In genomic region chr20:36988494-36988966, GRCh38 we compare ENCODE assay signal across 10 cellular contexts. TPM values are rescaled to one million over a fixed set of nuclear protein-coding genes. Genes with fewer than 3 reads are reported as not detected.
A peak's percentile ranks its signal among the peaks of the same experiment; 100 is the strongest.
DNase-seq lines count a peak whose midpoint lies in the region; ATAC-seq and TF ChIP-seq lines count a peak whose summit lies in the region.
"Had no signal": no experiment of that assay in that cellular context is flagged by ENCODE, and none has a peak within 500 bp of the region (broad histone marks: within the 10 kb centered on the region; RNA-seq: fewer than 3 reads in every experiment).

No MANE protein-coding gene starts in this region.

- peaks cover 0 to 6% of the 10 kb centered on the region in 2 donors for H3K9me3 ChIP-seq in CD4-positive, alpha-beta memory T cell (ENCODE audit: control insufficient read depth in 1 of 2, low read length in 2 of 2)
- H3K9me3 ChIP-seq in H9 (ENCODE audit: control insufficient read depth, low read depth, low read length): no peaks in the 10 kb centered on the region
- H3K9me3 ChIP-seq: SJSA1 had no signal

- H2AK5ac ChIP-seq in H9 (ENCODE audit: insufficient read length, low read length): no peak overlapping the region

- no peaks in the 10 kb centered on the region for H3K23me2 ChIP-seq in H9 (ENCODE audit: insufficient read length, low read depth, low read length, poor library complexity, severe bottlenecking)

- H3K27ac Mint-ChIP-seq in CD4-positive, alpha-beta memory T cell: peak overlapping the region; percentile 72 to 96 (median 92)
- H3K27ac Mint-ChIP-seq in H9 (peak overlapping the region in 2 of 3 experiments; percentile 10 to 33; a peak in 1 of 7 replicates), immature natural killer cell (peak overlapping the region; percentile 0 to 69 (median 40))
- H3K27ac Mint-ChIP-seq in activated CD8-positive, alpha-beta T cell treated with anti-CD3 and anti-CD28 coated beads, Interleukin-2, amount 10 ng/mL, durations not matched to agents 7 days and 5 days: peak overlapping the region; percentile 75

- no peak overlapping the region for H2BK15ac ChIP-seq in H9 (ENCODE audit: low read depth, low read length)

- H3K4ac ChIP-seq in H9 (ENCODE audit: low read depth, low read length): no peak overlapping the region

- POLR2A ChIA-PET in CD4-positive, alpha-beta memory T cell (lab: Charles Lee; ENCODE audit: partially characterized antibody): interaction anchor here (0.7 to 2.5 kb wide), 9 partner anchors 10 to 58 kb away, joined by 3 to 8 read pairs (median 4); no protein-coding TSS in a partner anchor
- POLR2A ChIA-PET in activated CD8-positive, alpha-beta T cell treated with anti-CD3 and anti-CD28 coated beads, Interleukin-2, amount 10 ng/mL, durations not matched to agents 7 days and 5 days (lab: Charles Lee): interaction anchor here (0.9 kb wide), 2 partner anchors 19 to 33 kb away, joined by 3 read pairs; no protein-coding TSS in a partner anchor

- H4K5ac ChIP-seq in H9 (ENCODE audit: insufficient read length, low read depth, low read length): no peak overlapping the region

- H3K36me3 ChIP-seq in CD4-positive, alpha-beta memory T cell (ENCODE audit: insufficient read depth, low read length): no peaks in the 10 kb centered on the region
- H3K36me3 ChIP-seq: SJSA1 had no signal

- H2BK12ac ChIP-seq in H9 (ENCODE audit: insufficient read length, low read depth, low read length): no peak overlapping the region

- no peak overlapping the region for H2BK120ac ChIP-seq in H9 (ENCODE audit: low read depth, low read length, poor library complexity, severe bottlenecking)

- H4K8ac ChIP-seq in H9 (replicated peaks; ENCODE audit: insufficient read length, low read depth, low read length): no peak overlapping the region

- H3K27ac ChIP-seq in CD4-positive, alpha-beta memory T cell (ENCODE audit: low read depth, low read length): peak overlapping the region; percentile 7
- H3K27ac ChIP-seq in H9 (ENCODE audit: insufficient read length, low read depth, low read length): no peak overlapping the region
- H3K27ac ChIP-seq: SJSA1 had no signal

- H3K14ac ChIP-seq in H9 (ENCODE audit: insufficient read depth, low read length): no peak overlapping the region

- no peak overlapping the region for H4K91ac ChIP-seq in H9 (ENCODE audit: insufficient read length, low read depth, low read length)

- no peak overlapping the region for H3K9ac ChIP-seq in H9 (ENCODE audit: extremely low read depth, insufficient read length, low read length)

- H4K20me1 ChIP-seq in H9 (ENCODE audit: control insufficient read depth, insufficient read depth, insufficient read length): no peaks in the 10 kb centered on the region

- H3K4me1 ChIP-seq in CD4-positive, alpha-beta memory T cell (ENCODE audit: insufficient read depth, low read length): peaks cover 28% of the 10 kb centered on the region
- H3K4me1 ChIP-seq in H9 (ENCODE audit: insufficient read depth, low read length): no peaks in the 10 kb centered on the region
- H3K4me1 ChIP-seq: SJSA1 had no signal

- H2BK20ac ChIP-seq in H9 (ENCODE audit: low read depth, low read length, poor library complexity, severe bottlenecking): no peak overlapping the region

- H3K9me3 Mint-ChIP-seq in CD4-positive, alpha-beta memory T cell: peaks cover 0 to 24% (median 9%) of the 10 kb centered on the region in 8 donors
- peaks cover 9 to 11% of the 10 kb centered on the region in 2 experiments for H3K9me3 Mint-ChIP-seq in H9
- peaks cover 6% of the 10 kb centered on the region for H3K9me3 Mint-ChIP-seq in activated CD8-positive, alpha-beta T cell treated with anti-CD3 and anti-CD28 coated beads, Interleukin-2, amount 10 ng/mL, durations not matched to agents 7 days and 5 days (ENCODE audit: insufficient read depth)
- peaks cover 0 to 1% (median 0%) of the 10 kb centered on the region in 6 donors for H3K9me3 Mint-ChIP-seq in immature natural killer cell

- H2BK5ac ChIP-seq in H9 (ENCODE audit: insufficient read length, low read length): no peak overlapping the region

- no peak overlapping the region for H3K4me3 ChIP-seq in CD4-positive, alpha-beta memory T cell (ENCODE audit: low read length in 2 of 2)
- H3K4me3 ChIP-seq: SJSA1 had no signal

- intact Hi-C loops in CD4-positive, alpha-beta memory T cell (cut with micrococcal nuclease): loop anchor here (5.0 kb wide), 1 partner anchor 36 kb away; the partner anchor contains the start of gene SAMHD1

- no peak overlapping the region for H3T11ph ChIP-seq in H9 (ENCODE audit: low read length)

- peaks cover 26 to 44% (median 31%) of the 10 kb centered on the region in 4 donors for H3K4me1 Mint-ChIP-seq in CD4-positive, alpha-beta memory T cell
- H3K4me1 Mint-ChIP-seq in H9 (peaks cover 17 to 22% of the 10 kb centered on the region in 2 experiments), immature natural killer cell (peaks cover 17 to 19% of the 10 kb centered on the region in 2 donors)
- peaks cover 37% of the 10 kb centered on the region for H3K4me1 Mint-ChIP-seq in activated CD8-positive, alpha-beta T cell treated with anti-CD3 and anti-CD28 coated beads, Interleukin-2, amount 10 ng/mL, durations not matched to agents 7 days and 5 days (ENCODE audit: low read depth)

- no peak overlapping the region for H3K4me2 ChIP-seq in H9 (ENCODE audit: insufficient read depth, insufficient read length, low read length)

- no peak overlapping the region for H3K56ac ChIP-seq in H9 (ENCODE audit: insufficient read length, low read depth, low read length)

- no peaks in the 10 kb centered on the region for H3K27me3 Mint-ChIP-seq in CD4-positive, alpha-beta memory T cell
- no peaks in the 10 kb centered on the region for H3K27me3 Mint-ChIP-seq in H9 (ENCODE audit: low read depth)
- H3K27me3 Mint-ChIP-seq in activated CD8-positive, alpha-beta T cell treated with anti-CD3 and anti-CD28 coated beads, Interleukin-2, amount 10 ng/mL, durations not matched to agents 7 days and 5 days (ENCODE audit: low read depth): no peaks in the 10 kb centered on the region
- no peaks in the 10 kb centered on the region for H3K27me3 Mint-ChIP-seq in immature natural killer cell (ENCODE audit: low read depth in 3 of 3)

- ATAC-seq in activated CD8-positive, alpha-beta T cell treated with anti-CD3 and anti-CD28 coated beads, Interleukin-2, amount 10 ng/mL, durations not matched to agents 7 days and 5 days: peak; percentile 27
- no peak for ATAC-seq in GM21786 (IDR thresholded peaks at IDR 0.05; ENCODE audit: unreplicated experiment)
- ATAC-seq in HG03175 (IDR thresholded peaks at IDR 0.05; ENCODE audit: unreplicated experiment): no peak

- no peaks in the 10 kb centered on the region for H3K27me3 ChIP-seq in CD4-positive, alpha-beta memory T cell (ENCODE audit: insufficient read depth, low read length)
- no peaks in the 10 kb centered on the region for H3K27me3 ChIP-seq in H9 (ENCODE audit: insufficient read depth, low read length)
- H3K27me3 ChIP-seq: SJSA1 had no signal

- TF ChIP-seq CTCF in H9 (conservative IDR thresholded peaks at IDR 0.05): no peak

- no CpG with 5 or more reads among the region's 3 CpGs for WGBS in H9 (ENCODE audit: extremely low coverage, insufficient read length, low lambda C conversion rate)

- no peaks in the 10 kb centered on the region for H3K79me1 ChIP-seq in H9 (ENCODE audit: insufficient read depth, low read depth, low read length, poor library complexity, severe bottlenecking)

- no peaks in the 10 kb centered on the region for H3K79me2 ChIP-seq in H9 (ENCODE audit: insufficient read depth, low read length)

- peak overlapping the region in 7 of 8 donors; percentile 16 to 71 (median 30) for H3K4me3 Mint-ChIP-seq in CD4-positive, alpha-beta memory T cell
- H3K4me3 Mint-ChIP-seq in H9 (no peak overlapping the region), immature natural killer cell (peak overlapping the region in 1 of 5 donors; percentile 28)
- no peak overlapping the region for H3K4me3 Mint-ChIP-seq in activated CD8-positive, alpha-beta T cell treated with anti-CD3 and anti-CD28 coated beads, Interleukin-2, amount 10 ng/mL, durations not matched to agents 7 days and 5 days

- peaks cover 8 to 19% of the 10 kb centered on the region in 2 donors for H3K36me3 Mint-ChIP-seq in CD4-positive, alpha-beta memory T cell
- H3K36me3 Mint-ChIP-seq in H9 (ENCODE audit: insufficient read depth in 1 of 3, low read depth in 3 of 3) (peaks cover 7 to 9% (median 8%) of the 10 kb centered on the region in 3 experiments), immature natural killer cell (peaks cover 6 to 8% (median 7%) of the 10 kb centered on the region in 3 donors)
- H3K36me3 Mint-ChIP-seq in activated CD8-positive, alpha-beta T cell treated with anti-CD3 and anti-CD28 coated beads, Interleukin-2, amount 10 ng/mL, durations not matched to agents 7 days and 5 days (ENCODE audit: low read depth): peaks cover 49% of the 10 kb centered on the region

- DNase-seq in CD4-positive, alpha-beta memory T cell: peak; percentile 40 to 62 (median 53)
- DNase-seq in H9 (no peak), immature natural killer cell (no peak), 8988T (no peak), AML-193 (lab: John Stamatoyannopoulos, UW) (no peak)
- DNase-seq in activated CD8-positive, alpha-beta T cell treated with anti-CD3 and anti-CD28 coated beads, Interleukin-2, amount 10 ng/mL, durations not matched to agents 7 days and 5 days: no peak
- DNase-seq: anterior cingulate cortex had no signal

- CTCF ChIA-PET in CD4-positive, alpha-beta memory T cell (lab: Charles Lee; ENCODE audit: partially characterized antibody): interaction anchor here (0.8 to 2.3 kb wide), 4 partner anchors 13 to 56 kb away, joined by 3 to 8 read pairs (median 5); no protein-coding TSS in a partner anchor
- CTCF ChIA-PET in activated CD8-positive, alpha-beta T cell treated with anti-CD3 and anti-CD28 coated beads, Interleukin-2, amount 10 ng/mL, durations not matched to agents 7 days and 5 days (lab: Charles Lee): interaction anchor here (0.8 to 1.7 kb wide), 2 partner anchors 20 to 93 kb away, joined by 3 to 5 read pairs; no protein-coding TSS in a partner anchor

- H2AFZ ChIP-seq in H9 (ENCODE audit: low read length): no peak overlapping the region

- no peak overlapping the region for H3K18ac ChIP-seq in H9 (ENCODE audit: insufficient read length, low read depth, low read length)

- H3K23ac ChIP-seq in H9 (ENCODE audit: insufficient read length, low read depth, low read length): no peak overlapping the region

RNA-seq across cellular contexts. Expression of gene SAMHD1, which starts 37.0 kb away (rescaled TPM):
- total RNA-seq in CD4-positive, alpha-beta memory T cell: 100 to 1,000 TPM; 216 to 223 TPM
- polyA plus RNA-seq in CD4-positive, alpha-beta memory T cell: 100 to 1,000 TPM; 291 to 332 TPM
- 53.1 and 59.6 TPM in 2 replicates for total RNA-seq in H9 (2021)
- total RNA-seq in activated CD8-positive, alpha-beta T cell treated with anti-CD3 and anti-CD28 coated beads, Interleukin-2, amount 10 ng/mL, durations not matched to agents 7 days and 5 days: 100 to 1,000 TPM; 318 to 346 TPM
- 100 to 1,000 TPM; 202 to 354 (median 297) TPM for polyA plus RNA-seq in immature natural killer cell

Comparison
In these comparisons a context has a peak if more than half of its experiments do, and no peak if none do; other contexts are left out.
1. DNase-seq: peak in CD4-positive, alpha-beta memory T cell (5 of 5); none in H9 (single experiment), activated CD8-positive, alpha-beta T cell treated with anti-CD3 and anti-CD28 coated beads, Interleukin-2, amount 10 ng/mL, durations not matched to agents 7 days and 5 days (single experiment), immature natural killer cell (0 of 3), 8988T (single experiment) and AML-193 (0 of 2).
2. H3K27ac Mint-ChIP-seq: peak in every context shown above with its lines; median percentile 92 in CD4-positive, alpha-beta memory T cell; 75 in activated CD8-positive, alpha-beta T cell treated with anti-CD3 and anti-CD28 coated beads, Interleukin-2, amount 10 ng/mL, durations not matched to agents 7 days and 5 days; 40 in immature natural killer cell; 22 in H9.
3. H3K4me3 Mint-ChIP-seq: peak in CD4-positive, alpha-beta memory T cell (7 of 8); none in H9 (0 of 2) and activated CD8-positive, alpha-beta T cell treated with anti-CD3 and anti-CD28 coated beads, Interleukin-2, amount 10 ng/mL, durations not matched to agents 7 days and 5 days (single experiment).